ENCODE assay signal across 29 cellular contexts in genomic region chr17:75199886-75200618, GRCh38.
"Had no signal": no experiment of that assay in that cellular context is flagged by ENCODE, and none has a peak within 500 bp of the region (broad histone marks: within the 10 kb centered on the region; RNA-seq: fewer than 3 reads in every experiment).

No MANE protein-coding gene starts in this region.

- H3K27me3 ChIP-seq: neutrophil, ovary, spleen, suprapubic skin, testis, tibial artery, transverse colon, upper lobe of right lung, uterus had no signal

- H2AFZ ChIP-seq: parathyroid adenoma had no signal

- H3K4me3 ChIP-seq: ovary, psoas muscle, skin epidermis, smooth muscle cell, spleen, suprapubic skin, testis, tibial artery, transverse colon, upper lobe of right lung, uterus had no signal

- H3K9ac ChIP-seq: parathyroid adenoma had no signal

- ATAC-seq: naive thymus-derived CD8-positive, alpha-beta T cell; natural killer cell treated with Interleukin-12 subunit alpha and Interleukin-12 subunit beta and Interleukin-15 and Interleukin-18, amount 100 ng/mL, for 72 hours; psoas muscle; right cardiac atrium; sciatic nerve; stimulated activated memory B cell treated with anti-CD40 and anti-IgM and Interleukin-4, amounts not matched to agents 10 μg/mL and 1 μg/mL and 100 μg/mL, for 72 hours; stimulated activated naive CD8-positive, alpha-beta T cell treated with anti-CD3 and anti-CD28 coated beads, Interleukin-15, amount 100 ng/mL, for 72 hours; stimulated activated naive CD8-positive, alpha-beta T cell treated with anti-CD3 and anti-CD28 coated beads, Interleukin-15, Interleukin-2, amounts not matched to agents 100 U/mL and 50 U/mL, for 24 hours; upper lobe of right lung had no signal

- DNase-seq: naive thymus-derived CD8-positive, alpha-beta T cell; nephron progenitor cell; nucleus accumbens; ovary; psoas muscle; right cardiac atrium; spleen; stimulated activated CD4-positive, alpha-beta T cell treated with anti-CD3 and anti-CD28 coated beads, Interleukin-12 subunit alpha, Interleukin-12 subunit beta, amount 100 ng/mL, for 4 hours; stimulated activated CD4-positive, alpha-beta T cell treated with anti-CD3 and anti-CD28 coated beads, Interleukin-1b, Interleukin-23, amount 100 ng/mL, for 48 hours; stimulated activated CD4-positive, alpha-beta T cell treated with anti-CD3 and anti-CD28 coated beads, Interleukin-4, amount 100 ng/mL, for 1 hour; stimulated activated CD4-positive, alpha-beta T cell treated with anti-CD3 and anti-CD28 coated beads, Interleukin-4, amount 100 ng/mL, for 4 hours; stimulated activated CD8-positive, alpha-beta memory T cell treated with anti-CD3 and anti-CD28 coated beads, Interleukin-4, amount 100 ng/mL, for 48 hours; stimulated activated naive CD4-positive, alpha-beta T cell; stimulated activated naive CD8-positive, alpha-beta T cell treated with anti-CD3 and anti-CD28 coated beads, Interleukin-15, amount 100 ng/mL, for 72 hours; stimulated activated naive CD8-positive, alpha-beta T cell treated with anti-CD3 and anti-CD28 coated beads, Interleukin-15, Interleukin-2, amounts not matched to agents 100 U/mL and 50 U/mL, for 24 hours; substantia nigra; testis; tibial artery; transverse colon; upper lobe of right lung; uterus had no signal

- H3K79me2 ChIP-seq: parathyroid adenoma had no signal

- H3K27ac ChIP-seq: neutrophil, ovary, parathyroid adenoma, psoas muscle, skin epidermis, spleen, suprapubic skin, testis, tibial artery, transverse colon, upper lobe of right lung, uterus had no signal

- H3K4me2 ChIP-seq: smooth muscle cell had no signal

- H3K9me3 ChIP-seq: neutrophil, ovary, psoas muscle, spleen, suprapubic skin, testis, tibial artery, transverse colon, upper lobe of right lung, uterus had no signal

- H3K4me1 ChIP-seq: parathyroid adenoma, psoas muscle, upper lobe of right lung, uterus had no signal

- H3K36me3 ChIP-seq: neutrophil, ovary, spleen, suprapubic skin, tibial artery, transverse colon, upper lobe of right lung, uterus had no signal
